8 cellular contexts compared by ENCODE assay signal in genomic region chr13:40191186-40191980, GRCh38.
DNase-seq lines count a peak whose midpoint lies in the region; TF ChIP-seq lines count a peak whose summit lies in the region.

No MANE protein-coding gene starts in this region.

- peaks cover 54% of the 10 kb centered on the region for H3K4me1 Mint-ChIP-seq in T-helper 2 cell treated with Interferon-gamma antibody and Interleukin-4, amounts not matched to agents 5 μg/mL and 100 μg/mL, for 36 hours (ENCODE audit: low read depth)

- H3K4me3 ChIP-seq in colonic mucosa: no peak overlapping the region
- H3K4me3 ChIP-seq in mesendoderm (ENCODE audit: low read length): no peak overlapping the region

- no peaks in the 10 kb centered on the region for H3K36me3 Mint-ChIP-seq in T-helper 2 cell treated with Interferon-gamma antibody and Interleukin-4, amounts not matched to agents 5 μg/mL and 100 μg/mL, for 36 hours (ENCODE audit: low read depth)

- H3K18ac ChIP-seq in mesendoderm (ENCODE audit: low read length): peak overlapping the region; percentile 24

- peaks cover 4% of the 10 kb centered on the region for H3K27me3 Mint-ChIP-seq in T-helper 2 cell treated with Interferon-gamma antibody and Interleukin-4, amounts not matched to agents 5 μg/mL and 100 μg/mL, for 36 hours (ENCODE audit: low read depth)

- no CpG with 5 or more reads among the region's 7 CpGs for WGBS in mesendoderm (ENCODE audit: extremely low coverage, insufficient coverage, low lambda C conversion rate)

- H3K9me3 Mint-ChIP-seq in T-helper 2 cell treated with Interferon-gamma antibody and Interleukin-4, amounts not matched to agents 5 μg/mL and 100 μg/mL, for 36 hours: no peaks in the 10 kb centered on the region

- no peak overlapping the region for H2AK5ac ChIP-seq in mesendoderm (ENCODE audit: low read length)

- no peak overlapping the region for H3K23ac ChIP-seq in mesendoderm (ENCODE audit: low read length)

- no peak overlapping the region for H2BK15ac ChIP-seq in mesendoderm (replicated peaks; ENCODE audit: low read depth)

- H2BK120ac ChIP-seq in mesendoderm (ENCODE audit: low read depth, low read length): no peak overlapping the region

- no peak overlapping the region for H3K4me2 ChIP-seq in mesendoderm (ENCODE audit: low read length)

- intact Hi-C loops in colonic mucosa (cut with DNase I): no loop called here

- H3K27me3 ChIP-seq in colonic mucosa: no peaks in the 10 kb centered on the region
- H3K27me3 ChIP-seq in mesendoderm (ENCODE audit: insufficient read depth, low read length, poor library complexity): no peaks in the 10 kb centered on the region

- H3K4me3 Mint-ChIP-seq in T-helper 2 cell treated with Interferon-gamma antibody and Interleukin-4, amounts not matched to agents 5 μg/mL and 100 μg/mL, for 36 hours: peak overlapping the region; percentile 80

- no peaks in the 10 kb centered on the region for H3K36me3 ChIP-seq in colonic mucosa
- H3K36me3 ChIP-seq in mesendoderm (ENCODE audit: control insufficient read depth, insufficient read depth, low read length): no peaks in the 10 kb centered on the region

- H3K27ac ChIP-seq in colonic mucosa (peak overlapping the region; percentile 43), mesendoderm (ENCODE audit: low read depth, low read length) (no peak overlapping the region), temporal lobe (ENCODE audit: low read depth, low read length) (peak overlapping the region; percentile 98)

- H3K9me3 ChIP-seq in colonic mucosa: no peaks in the 10 kb centered on the region

- H3K27ac Mint-ChIP-seq in T-helper 2 cell treated with Interferon-gamma antibody and Interleukin-4, amounts not matched to agents 5 μg/mL and 100 μg/mL, for 36 hours: peak overlapping the region; percentile 91

- DNase-seq in T-helper 2 cell treated with Interferon-gamma antibody and Interleukin-4, amounts not matched to agents 5 μg/mL and 100 μg/mL, for 36 hours (ENCODE audit: low spot score): no peak
- DNase-seq in T-helper 2 cell (no peak), colonic mucosa (no peak), mesendoderm (no peak), NCI-H1092 (lab: John Stamatoyannopoulos, UW) (no peak), GOT3 (lab: John Stamatoyannopoulos, UW) (no peak)
- DNase-seq in activated CD4-positive, CD25-positive, alpha-beta regulatory T cell treated with anti-CD3 and anti-CD28 coated beads, Interleukin-2, amount 50 U/mL, for 72 hours: no peak

- no peak for TF ChIP-seq CTCF in colonic mucosa (IDR thresholded peaks at IDR 0.05)

- H3K9ac ChIP-seq in colonic mucosa (ENCODE audit: low read depth in 2 of 2, low read length in 2 of 2): no peak overlapping the region
- no peak overlapping the region for H3K9ac ChIP-seq in mesendoderm (ENCODE audit: low read length)

- no peak overlapping the region for H4K5ac ChIP-seq in mesendoderm (ENCODE audit: low read length)

- no peaks in the 10 kb centered on the region for H3K4me1 ChIP-seq in colonic mucosa
- peaks cover 3% of the 10 kb centered on the region for H3K4me1 ChIP-seq in mesendoderm (ENCODE audit: control insufficient read depth, low read depth, low read length)

- H2BK5ac ChIP-seq in mesendoderm (ENCODE audit: low read length): no peak overlapping the region

- H3K4ac ChIP-seq in mesendoderm (ENCODE audit: low read depth, low read length): no peak overlapping the region

- H4K8ac ChIP-seq in mesendoderm (ENCODE audit: low read depth, low read length): no peak overlapping the region

- H3K79me2 ChIP-seq in mesendoderm (ENCODE audit: control insufficient read depth, insufficient read depth, low read length): no peaks in the 10 kb centered on the region

- no peaks in the 10 kb centered on the region for H3K79me1 ChIP-seq in mesendoderm (ENCODE audit: low read length)

- H3K56ac ChIP-seq in mesendoderm (ENCODE audit: low read length): peak overlapping the region; percentile 59
